In the genomic region with DNA sequence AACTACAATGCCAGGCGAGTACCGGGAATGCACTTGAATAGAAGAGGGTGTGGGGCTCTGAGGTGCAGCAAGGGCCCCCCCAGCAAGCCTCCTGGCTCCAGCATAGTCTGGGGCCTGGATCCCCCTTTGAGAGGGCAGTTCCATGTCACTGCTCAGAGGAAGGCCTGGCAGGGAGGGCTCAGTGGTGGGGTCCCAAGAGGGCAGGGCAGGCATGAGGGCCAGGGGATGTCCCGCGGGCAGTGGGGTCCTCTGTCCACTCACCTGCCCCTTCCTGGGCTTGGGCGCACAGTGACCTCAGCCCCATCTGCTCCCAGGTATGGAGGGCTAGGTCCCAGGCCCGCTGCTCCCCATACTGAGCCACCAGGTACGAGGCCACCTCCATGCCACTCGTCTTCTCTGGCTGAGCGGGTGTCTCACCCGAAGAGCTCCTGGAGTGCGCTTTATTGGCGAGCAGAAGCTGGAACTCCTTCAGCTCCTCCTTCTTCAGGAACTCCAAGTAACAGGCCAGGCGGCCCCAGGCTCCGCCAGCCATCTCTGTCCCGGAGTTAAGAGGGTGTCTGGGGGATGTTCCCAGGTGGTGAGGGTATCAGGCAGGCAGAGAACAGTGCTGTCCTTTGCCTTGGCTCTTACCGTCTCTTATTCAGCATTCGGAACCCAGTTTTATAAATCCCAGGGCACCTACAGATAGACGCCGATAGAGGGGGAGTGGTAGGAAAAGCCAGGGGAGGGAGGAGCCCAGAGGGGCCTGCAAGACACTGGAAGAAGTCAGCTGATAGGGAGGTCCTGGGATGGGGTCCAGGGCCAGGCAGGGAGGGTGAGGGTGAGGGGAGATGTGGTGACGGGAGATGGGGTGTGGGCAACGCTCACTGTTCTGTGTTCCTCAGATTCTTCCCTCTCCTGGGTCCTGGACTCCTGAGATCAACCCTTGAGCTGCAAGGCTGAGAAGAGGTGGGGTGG, we compare ENCODE assay signal across 8 cellular contexts. TPM values are rescaled to one million over a fixed set of nuclear protein-coding genes. Genes with fewer than 3 reads are reported as not detected.
DNase-seq lines count a peak whose midpoint lies in the region; ATAC-seq, FAIRE-seq and TF ChIP-seq lines count a peak whose summit lies in the region.

No MANE protein-coding gene starts in this region.

- no peaks in the 10 kb centered on the region for H4K20me1 ChIP-seq in HepG2 (ENCODE audit: insufficient read depth, low read length)
- H4K20me1 ChIP-seq in SU-DHL-6 (ENCODE audit: low read depth, low read length), result no peaks in the 10 kb centered on the region

- TF ChIP-seq CTCF in liver (IDR thresholded peaks at IDR 0.05; ENCODE audit: low read depth, low read length, missing input control), result no peak
- TF ChIP-seq CTCF in HepG2 (CRISPR knock-in tag; IDR thresholded peaks at IDR 0.05), result no peak
- no peak for TF ChIP-seq CTCF in SU-DHL-6 (IDR thresholded peaks at IDR 0.05; ENCODE audit: insufficient read depth, low read length, poor library complexity, severe bottlenecking)
- no peak for TF ChIP-seq CTCF in foreskin fibroblast (IDR thresholded peaks at IDR 0.05; ENCODE audit: low read depth, low read length)

- H3K9me3 ChIP-seq in liver (ENCODE audit: control insufficient read depth in 4 of 4, low read length in 3 of 4), result no peaks in the 10 kb centered on the region
- no peaks in the 10 kb centered on the region for H3K9me3 ChIP-seq in HepG2 (ENCODE audit: low read length)
- no peaks in the 10 kb centered on the region for H3K9me3 ChIP-seq in SU-DHL-6 (ENCODE audit: insufficient read depth, low read length)

- H3K4me3 Mint-ChIP-seq in stimulated activated naive B cell treated with anti-CD40 and anti-IgM and Interleukin-4, amounts not matched to agents 10 μg/mL and 1 μg/mL and 100 μg/mL, for 72 hours, result peak overlapping the region; percentile 90 to 97

- H3K9me3 Mint-ChIP-seq in stimulated activated naive B cell treated with anti-CD40 and anti-IgM and Interleukin-4, amounts not matched to agents 10 μg/mL and 1 μg/mL and 100 μg/mL, for 72 hours, result no peaks in the 10 kb centered on the region

- FAIRE-seq in HepG2 (lab: Jason Lieb, UNC) (no peak), H54 (lab: Jason Lieb, UNC) (no peak)

- intact Hi-C loops in HepG2 (cut with micrococcal nuclease; ENCODE audit: unreplicated experiment), result loop anchor here (10.0 kb wide), 1 partner anchor 121 kb away; no protein-coding TSS in a partner anchor

- TF ChIP-seq RAD21 in liver (IDR thresholded peaks at IDR 0.05) (no peak), HepG2 (CRISPR knock-in tag; IDR thresholded peaks at IDR 0.05) (no peak)

- TF ChIP-seq EP300 in HepG2 (IDR thresholded peaks at IDR 0.05; ENCODE audit: low read depth in 2 of 2, low read length in 2 of 2) (no peak), HepG2 (CRISPR knock-in tag; IDR thresholded peaks at IDR 0.05; ENCODE audit: borderline replicate concordance) (no peak)

- H3K4me1 ChIP-seq in liver (ENCODE audit: control insufficient read depth in 4 of 4, insufficient read depth in 4 of 4, low read length in 3 of 4) (peaks cover 0 to 9% (median 0%) of the 10 kb centered on the region in 4 donors), HepG2 (ENCODE audit: insufficient read depth, low read length) (no peaks in the 10 kb centered on the region)

- DNase-seq in HepG2 (ENCODE audit: low spot score), result no peak
- DNase-seq in foreskin fibroblast, result peak in 1 of 2 donors; percentile 39
- no peak for DNase-seq in stimulated activated naive B cell treated with anti-CD40 and anti-IgM and Interleukin-4, amounts not matched to agents 10 μg/mL and 1 μg/mL and 100 μg/mL, for 72 hours
- no peak for DNase-seq in H54 (ENCODE audit: insufficient read length, low spot score)
- no peak for DNase-seq in NCI-H187 treated with DMSO at 0.1 percent for 48 hours (lab: John Stamatoyannopoulos, UW)

- WGBS in liver, result 71% methylated on average over 21 of the region's 21 CpGs
- WGBS in HepG2 (ENCODE audit: low lambda C conversion rate), result 36% methylated on average over 14 of the region's 21 CpGs

- H3K4me3 ChIP-seq in liver (ENCODE audit: low read depth in 1 of 3, low read length in 3 of 3), result peak overlapping the region; percentile 15 to 47 (median 34)
- H3K4me3 ChIP-seq in HepG2 (replicated peaks in 1 of 3; ENCODE audit: insufficient read depth in 1 of 3, low read depth in 2 of 3, low read length in 3 of 3), result no peak overlapping the region
- peak overlapping the region; percentile 31 for H3K4me3 ChIP-seq in SU-DHL-6 (ENCODE audit: insufficient read depth, low read length, poor library complexity, severe bottlenecking)
- H3K4me3 ChIP-seq in foreskin fibroblast (ENCODE audit: low read depth in 1 of 2, low read length in 2 of 2), result peak overlapping the region; percentile 43 to 60

- no TSS peak for BruUV-seq in HepG2 (replicated peaks; lab: Mats Ljungman, UMichigan)

- H3K4me2 ChIP-seq in HepG2 (ENCODE audit: low read depth, low read length), result no peak overlapping the region
- H3K4me2 ChIP-seq in SU-DHL-6 (ENCODE audit: low read depth, low read length, poor library complexity, severe bottlenecking), result peak overlapping the region; percentile 57

- in situ Hi-C loops in HepG2 (cut with HindIII; ENCODE audit: extremely low pct_ligation_motif_present, low pct_unique_long_range_greater_than_20kb), result no loop called here

- TF ChIP-seq POLR2A in HepG2 (IDR thresholded peaks at IDR 0.05; ENCODE audit: insufficient read depth in 1 of 2, low read depth in 2 of 2, low read length in 2 of 2) (no peak), H54 (IDR thresholded peaks at IDR 0.05; ENCODE audit: low read depth, low read length) (no peak)

- ATAC-seq in HepG2 (no peak), HG02973 (IDR thresholded peaks at IDR 0.05; ENCODE audit: unreplicated experiment) (no peak)
- peak; percentile 19 for ATAC-seq in stimulated activated naive B cell treated with anti-CD40 and anti-IgM and Interleukin-4, amounts not matched to agents 10 μg/mL and 1 μg/mL and 100 μg/mL, for 72 hours (replicated peaks)

- H3K27me3 Mint-ChIP-seq in stimulated activated naive B cell treated with anti-CD40 and anti-IgM and Interleukin-4, amounts not matched to agents 10 μg/mL and 1 μg/mL and 100 μg/mL, for 72 hours, result no peaks in the 10 kb centered on the region

- no peaks in the 10 kb centered on the region for H3K79me2 ChIP-seq in HepG2 (ENCODE audit: insufficient read depth, low read length)
- no peaks in the 10 kb centered on the region for H3K79me2 ChIP-seq in SU-DHL-6 (ENCODE audit: insufficient read depth, low read length)

- H3K27ac Mint-ChIP-seq in stimulated activated naive B cell treated with anti-CD40 and anti-IgM and Interleukin-4, amounts not matched to agents 10 μg/mL and 1 μg/mL and 100 μg/mL, for 72 hours, result peak overlapping the region; percentile 96

- H3K9ac ChIP-seq in liver (ENCODE audit: low read depth in 1 of 2, low read length in 2 of 2), result peak overlapping the region; percentile 36 to 85
- H3K9ac ChIP-seq in HepG2 (ENCODE audit: insufficient read depth, low read depth, low read length), result no peak overlapping the region
- peak overlapping the region; percentile 46 for H3K9ac ChIP-seq in SU-DHL-6 (ENCODE audit: low read length)

- H2AFZ ChIP-seq in HepG2 (ENCODE audit: low read length) (no peak overlapping the region), SU-DHL-6 (ENCODE audit: low read depth, low read length, severe bottlenecking) (peak overlapping the region; percentile 66)

- H3K27ac ChIP-seq in liver (ENCODE audit: low read depth in 1 of 2, low read length in 2 of 2) (peak overlapping the region; percentile 55 to 67), HepG2 (ENCODE audit: extremely low read length, insufficient read depth, low read length) (no peak overlapping the region), SU-DHL-6 (ENCODE audit: low read depth, low read length) (no peak overlapping the region)

- CTCF ChIA-PET in HepG2 (lab: Yijun Ruan, JAX; ENCODE audit: low intra/inter-chr PET ratio, low total read pairs), result no interaction called here

- peaks cover 0 to 2% (median 0%) of the 10 kb centered on the region in 4 donors for H3K36me3 ChIP-seq in liver (ENCODE audit: control insufficient read depth in 4 of 4, insufficient read depth in 3 of 4, low read depth in 1 of 4, low read length in 3 of 4)
- no peaks in the 10 kb centered on the region for H3K36me3 ChIP-seq in HepG2 (replicated peaks in 1 of 2; ENCODE audit: control insufficient read depth in 1 of 2, insufficient read depth in 2 of 2, low read length in 2 of 2)
- no peaks in the 10 kb centered on the region for H3K36me3 ChIP-seq in SU-DHL-6 (ENCODE audit: low read length)

- no peaks in the 10 kb centered on the region for H3F3A ChIP-seq in SU-DHL-6 (ENCODE audit: insufficient read depth)

- H3K27me3 ChIP-seq in liver (ENCODE audit: control insufficient read depth in 4 of 4, insufficient read depth in 4 of 4, low read length in 3 of 4) (no peaks in the 10 kb centered on the region), HepG2 (ENCODE audit: control insufficient read depth in 1 of 2, insufficient read depth in 2 of 2, low read length in 2 of 2) (no peaks in the 10 kb centered on the region; a peak in 1 of 5 replicates), SU-DHL-6 (ENCODE audit: low read length) (no peaks in the 10 kb centered on the region)

- H3K9me2 ChIP-seq in SU-DHL-6 (replicated peaks; ENCODE audit: insufficient read depth, low read length), result no peaks in the 10 kb centered on the region

- H3K36me3 Mint-ChIP-seq in stimulated activated naive B cell treated with anti-CD40 and anti-IgM and Interleukin-4, amounts not matched to agents 10 μg/mL and 1 μg/mL and 100 μg/mL, for 72 hours, result peaks cover 12 to 25% of the 10 kb centered on the region in 2 donors

- H3K4me1 Mint-ChIP-seq in stimulated activated naive B cell treated with anti-CD40 and anti-IgM and Interleukin-4, amounts not matched to agents 10 μg/mL and 1 μg/mL and 100 μg/mL, for 72 hours, result peaks cover 41 to 74% of the 10 kb centered on the region in 2 donors

- POLR2A ChIA-PET in HepG2 (lab: Yijun Ruan, JAX), result no interaction called here

RNA-seq across cellular contexts. Expression of a gene that starts 0.6 kb away (rescaled TPM):
- 1 to 10 TPM; 2.9 to 5.4 TPM for total RNA-seq in liver
- 1 to 10 TPM; 1.8 to 3.2 TPM for polyA plus RNA-seq in liver
- total RNA-seq in HepG2 (2016; rRNA removed; fragmentation: Illumina TruSeq; extraction: Trizol), result 3.3 and 3.4 TPM in 2 replicates
- 1.2 and 1.3 TPM in 2 replicates for total RNA-seq in HepG2 (2016; cell fraction: cytosol; rRNA removed; fragmentation: Illumina TruSeq; extraction: Trizol; ENCODE audit: low read depth)
- 2.9 and 4.0 TPM in 2 replicates for total RNA-seq in HepG2 (2016; cell fraction: insoluble cytoplasmic fraction; rRNA removed; fragmentation: Illumina TruSeq; extraction: Trizol)
- 2.1 and 2.6 TPM in 2 replicates for total RNA-seq in HepG2 (2016; cell fraction: membrane; rRNA removed; fragmentation: Illumina TruSeq; extraction: Trizol)
- 2.7 and 3.3 TPM in 2 replicates for total RNA-seq in HepG2 (2016; cell fraction: nucleus; rRNA removed; fragmentation: Illumina TruSeq; extraction: Trizol)
- 3.7 and 4.8 TPM in 2 replicates for polyA plus RNA-seq in HepG2 (2011; rRNA removed)
- 5.2 and 5.7 TPM in 2 replicates for polyA plus RNA-seq in HepG2 (2011; cell fraction: cytosol; rRNA removed)
- 10.0 and 12.0 TPM in 2 replicates for polyA plus RNA-seq in HepG2 (2011; cell fraction: nucleus; rRNA removed)
- polyA plus RNA-seq in HepG2 (2012), result 8.4 and 9.1 TPM in 2 replicates
- 1.4 and 1.5 TPM in 2 replicates for polyA plus RNA-seq in HepG2 (2016; cell fraction: cytosol; fragmentation: Illumina TruSeq; extraction: Trizol; ENCODE audit: low read depth)
- 4.4 and 4.5 TPM in 2 replicates for polyA plus RNA-seq in HepG2 (2016; cell fraction: insoluble cytoplasmic fraction; fragmentation: Illumina TruSeq; extraction: Trizol; ENCODE audit: low read depth)
- 2.4 and 2.7 TPM in 2 replicates for polyA plus RNA-seq in HepG2 (2016; cell fraction: membrane; fragmentation: Illumina TruSeq; extraction: Trizol; ENCODE audit: low read depth)
- polyA plus RNA-seq in HepG2 (2016; cell fraction: nucleus; fragmentation: Illumina TruSeq; extraction: Trizol; ENCODE audit: insufficient read depth, low read depth), result 5.8 and 6.5 TPM in 2 replicates
- polyA minus RNA-seq in HepG2 (2011; rRNA and poly(A)+ RNA removed; ENCODE audit: low replicate concordance), result 1.1 and 1.8 TPM in 2 replicates
- 2.3 and 2.4 TPM in 2 replicates for polyA minus RNA-seq in HepG2 (2011; cell fraction: cytosol; rRNA and poly(A)+ RNA removed)
- 0.62 and 1.0 TPM in 2 replicates for polyA minus RNA-seq in HepG2 (2011; cell fraction: nucleus; rRNA and poly(A)+ RNA removed)

Comparison
In these comparisons a context has a peak if more than half of its experiments do, and no peak if none do; other contexts are left out.
1. H3K27ac ChIP-seq: peak in liver (2 of 2); none in HepG2 (single experiment) and SU-DHL-6 (single experiment).
2. H3K4me3 ChIP-seq: peak in liver (3 of 3), SU-DHL-6 (single experiment) and foreskin fibroblast (2 of 2); none in HepG2 (0 of 3).
3. ATAC-seq: peak in stimulated activated naive B cell treated with anti-CD40 and anti-IgM and Interleukin-4, amounts not matched to agents 10 μg/mL and 1 μg/mL and 100 μg/mL, for 72 hours (2 of 2); none in HepG2 (single experiment) and HG02973 (single experiment).